ENCODE assay signal across 1 cellular context in the genomic region with DNA sequence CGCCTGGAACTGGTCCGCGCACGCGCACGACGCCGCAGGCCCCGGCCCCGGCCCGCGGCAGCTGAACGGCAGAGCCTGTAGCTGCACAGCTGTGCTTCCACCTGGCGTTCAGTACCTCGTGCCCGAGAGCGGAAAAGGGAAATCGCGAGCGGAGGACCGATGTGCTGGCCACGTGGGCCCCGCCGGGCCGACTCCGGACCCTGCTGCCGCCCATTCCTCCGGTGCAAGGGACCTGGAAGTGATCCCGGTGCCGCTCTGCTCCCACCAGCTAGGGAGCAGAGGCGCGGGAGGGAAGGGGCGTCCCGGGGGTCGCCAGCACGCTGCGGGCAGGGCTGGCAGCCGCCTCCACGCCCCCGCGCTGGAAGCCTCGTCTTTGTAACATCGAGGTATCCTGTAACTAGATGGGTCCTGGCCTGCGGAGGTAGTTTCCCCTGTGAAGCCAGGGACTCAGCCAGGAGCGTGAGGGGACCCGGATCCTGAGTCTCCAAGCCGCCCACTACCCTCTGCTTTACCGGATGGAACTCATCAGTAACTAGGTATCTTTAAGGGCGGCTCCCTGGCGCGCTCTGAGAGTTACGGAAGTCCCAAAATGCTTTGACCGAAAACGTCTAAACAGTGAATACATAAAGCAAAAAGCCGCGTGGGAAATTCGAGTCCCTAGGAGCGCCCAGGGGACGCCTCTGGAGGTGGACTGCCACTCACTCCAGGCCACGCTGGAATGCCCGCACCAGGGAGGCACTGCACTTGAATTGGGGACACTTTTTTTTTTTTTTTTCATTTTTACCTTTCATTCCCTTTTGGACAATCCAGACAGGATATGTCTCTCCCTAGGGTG.
TF ChIP-seq lines count a peak whose summit lies in the region.

No MANE protein-coding gene starts in this region.

TF ChIP-seq in K562, 482 proteins besides CTCF, POLR2A, EP300 and RAD21 (continued from another document):
- TF ChIP-seq, protein P1, sequence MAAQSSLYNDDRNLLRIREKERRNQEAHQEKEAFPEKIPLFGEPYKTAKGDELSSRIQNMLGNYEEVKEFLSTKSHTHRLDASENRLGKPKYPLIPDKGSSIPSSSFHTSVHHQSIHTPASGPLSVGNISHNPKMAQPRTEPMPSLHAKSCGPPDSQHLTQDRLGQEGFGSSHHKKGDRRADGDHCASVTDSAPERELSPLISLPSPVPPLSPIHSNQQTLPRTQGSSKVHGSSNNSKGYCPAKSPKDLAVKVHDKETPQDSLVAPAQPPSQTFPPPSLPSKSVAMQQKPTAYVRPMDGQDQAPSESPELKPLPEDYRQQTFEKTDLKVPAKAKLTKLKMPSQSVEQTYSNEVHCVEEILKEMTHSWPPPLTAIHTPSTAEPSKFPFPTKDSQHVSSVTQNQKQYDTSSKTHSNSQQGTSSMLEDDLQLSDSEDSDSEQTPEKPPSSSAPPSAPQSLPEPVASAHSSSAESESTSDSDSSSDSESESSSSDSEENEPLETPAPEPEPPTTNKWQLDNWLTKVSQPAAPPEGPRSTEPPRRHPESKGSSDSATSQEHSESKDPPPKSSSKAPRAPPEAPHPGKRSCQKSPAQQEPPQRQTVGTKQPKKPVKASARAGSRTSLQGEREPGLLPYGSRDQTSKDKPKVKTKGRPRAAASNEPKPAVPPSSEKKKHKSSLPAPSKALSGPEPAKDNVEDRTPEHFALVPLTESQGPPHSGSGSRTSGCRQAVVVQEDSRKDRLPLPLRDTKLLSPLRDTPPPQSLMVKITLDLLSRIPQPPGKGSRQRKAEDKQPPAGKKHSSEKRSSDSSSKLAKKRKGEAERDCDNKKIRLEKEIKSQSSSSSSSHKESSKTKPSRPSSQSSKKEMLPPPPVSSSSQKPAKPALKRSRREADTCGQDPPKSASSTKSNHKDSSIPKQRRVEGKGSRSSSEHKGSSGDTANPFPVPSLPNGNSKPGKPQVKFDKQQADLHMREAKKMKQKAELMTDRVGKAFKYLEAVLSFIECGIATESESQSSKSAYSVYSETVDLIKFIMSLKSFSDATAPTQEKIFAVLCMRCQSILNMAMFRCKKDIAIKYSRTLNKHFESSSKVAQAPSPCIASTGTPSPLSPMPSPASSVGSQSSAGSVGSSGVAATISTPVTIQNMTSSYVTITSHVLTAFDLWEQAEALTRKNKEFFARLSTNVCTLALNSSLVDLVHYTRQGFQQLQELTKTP (IDR thresholded peaks at IDR 0.05; ENCODE audit: low read depth in 1 of 2, partially characterized antibody in 2 of 2), result no peak
- peak; percentile 43; the same call in 1 of the 2 replicates for TF ChIP-seq SIN3B (IDR thresholded peaks at IDR 0.05; ENCODE audit: low read depth)
- TF ChIP-seq HDAC2 (IDR thresholded peaks at IDR 0.05), result peak; percentile 76; the same call in 1 of the 2 replicates
- no peak for TF ChIP-seq SREBF1 (IDR thresholded peaks at IDR 0.05; ENCODE audit: borderline replicate concordance, low read depth, low read length)
- TF ChIP-seq CC2D1A (IDR thresholded peaks at IDR 0.05), result no peak
- TF ChIP-seq, protein P2, sequence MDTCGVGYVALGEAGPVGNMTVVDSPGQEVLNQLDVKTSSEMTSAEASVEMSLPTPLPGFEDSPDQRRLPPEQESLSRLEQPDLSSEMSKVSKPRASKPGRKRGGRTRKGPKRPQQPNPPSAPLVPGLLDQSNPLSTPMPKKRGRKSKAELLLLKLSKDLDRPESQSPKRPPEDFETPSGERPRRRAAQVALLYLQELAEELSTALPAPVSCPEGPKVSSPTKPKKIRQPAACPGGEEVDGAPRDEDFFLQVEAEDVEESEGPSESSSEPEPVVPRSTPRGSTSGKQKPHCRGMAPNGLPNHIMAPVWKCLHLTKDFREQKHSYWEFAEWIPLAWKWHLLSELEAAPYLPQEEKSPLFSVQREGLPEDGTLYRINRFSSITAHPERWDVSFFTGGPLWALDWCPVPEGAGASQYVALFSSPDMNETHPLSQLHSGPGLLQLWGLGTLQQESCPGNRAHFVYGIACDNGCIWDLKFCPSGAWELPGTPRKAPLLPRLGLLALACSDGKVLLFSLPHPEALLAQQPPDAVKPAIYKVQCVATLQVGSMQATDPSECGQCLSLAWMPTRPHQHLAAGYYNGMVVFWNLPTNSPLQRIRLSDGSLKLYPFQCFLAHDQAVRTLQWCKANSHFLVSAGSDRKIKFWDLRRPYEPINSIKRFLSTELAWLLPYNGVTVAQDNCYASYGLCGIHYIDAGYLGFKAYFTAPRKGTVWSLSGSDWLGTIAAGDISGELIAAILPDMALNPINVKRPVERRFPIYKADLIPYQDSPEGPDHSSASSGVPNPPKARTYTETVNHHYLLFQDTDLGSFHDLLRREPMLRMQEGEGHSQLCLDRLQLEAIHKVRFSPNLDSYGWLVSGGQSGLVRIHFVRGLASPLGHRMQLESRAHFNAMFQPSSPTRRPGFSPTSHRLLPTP (IDR thresholded peaks at IDR 0.05; ENCODE audit: borderline replicate concordance, extremely low read depth, insufficient read length), result no peak
- TF ChIP-seq, protein P3, sequence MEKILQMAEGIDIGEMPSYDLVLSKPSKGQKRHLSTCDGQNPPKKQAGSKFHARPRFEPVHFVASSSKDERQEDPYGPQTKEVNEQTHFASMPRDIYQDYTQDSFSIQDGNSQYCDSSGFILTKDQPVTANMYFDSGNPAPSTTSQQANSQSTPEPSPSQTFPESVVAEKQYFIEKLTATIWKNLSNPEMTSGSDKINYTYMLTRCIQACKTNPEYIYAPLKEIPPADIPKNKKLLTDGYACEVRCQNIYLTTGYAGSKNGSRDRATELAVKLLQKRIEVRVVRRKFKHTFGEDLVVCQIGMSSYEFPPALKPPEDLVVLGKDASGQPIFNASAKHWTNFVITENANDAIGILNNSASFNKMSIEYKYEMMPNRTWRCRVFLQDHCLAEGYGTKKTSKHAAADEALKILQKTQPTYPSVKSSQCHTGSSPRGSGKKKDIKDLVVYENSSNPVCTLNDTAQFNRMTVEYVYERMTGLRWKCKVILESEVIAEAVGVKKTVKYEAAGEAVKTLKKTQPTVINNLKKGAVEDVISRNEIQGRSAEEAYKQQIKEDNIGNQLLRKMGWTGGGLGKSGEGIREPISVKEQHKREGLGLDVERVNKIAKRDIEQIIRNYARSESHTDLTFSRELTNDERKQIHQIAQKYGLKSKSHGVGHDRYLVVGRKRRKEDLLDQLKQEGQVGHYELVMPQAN (IDR thresholded peaks at IDR 0.05; ENCODE audit: borderline replicate concordance), result peak; percentile 93
- TF ChIP-seq CHD1 (IDR thresholded peaks at IDR 0.05; ENCODE audit: low read length), result no peak
- TF ChIP-seq, protein P4, sequence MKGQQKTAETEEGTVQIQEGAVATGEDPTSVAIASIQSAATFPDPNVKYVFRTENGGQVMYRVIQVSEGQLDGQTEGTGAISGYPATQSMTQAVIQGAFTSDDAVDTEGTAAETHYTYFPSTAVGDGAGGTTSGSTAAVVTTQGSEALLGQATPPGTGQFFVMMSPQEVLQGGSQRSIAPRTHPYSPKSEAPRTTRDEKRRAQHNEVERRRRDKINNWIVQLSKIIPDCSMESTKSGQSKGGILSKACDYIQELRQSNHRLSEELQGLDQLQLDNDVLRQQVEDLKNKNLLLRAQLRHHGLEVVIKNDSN (CRISPR knock-in tag; IDR thresholded peaks at IDR 0.05), result peak; percentile 84
- no peak for TF ChIP-seq PCBP1 (IDR thresholded peaks at IDR 0.05; ENCODE audit: low read depth, low read length, poor library complexity, severe bottlenecking)
- TF ChIP-seq EP400 (IDR thresholded peaks at IDR 0.05), result peak; percentile 98
- TF ChIP-seq, protein P5, sequence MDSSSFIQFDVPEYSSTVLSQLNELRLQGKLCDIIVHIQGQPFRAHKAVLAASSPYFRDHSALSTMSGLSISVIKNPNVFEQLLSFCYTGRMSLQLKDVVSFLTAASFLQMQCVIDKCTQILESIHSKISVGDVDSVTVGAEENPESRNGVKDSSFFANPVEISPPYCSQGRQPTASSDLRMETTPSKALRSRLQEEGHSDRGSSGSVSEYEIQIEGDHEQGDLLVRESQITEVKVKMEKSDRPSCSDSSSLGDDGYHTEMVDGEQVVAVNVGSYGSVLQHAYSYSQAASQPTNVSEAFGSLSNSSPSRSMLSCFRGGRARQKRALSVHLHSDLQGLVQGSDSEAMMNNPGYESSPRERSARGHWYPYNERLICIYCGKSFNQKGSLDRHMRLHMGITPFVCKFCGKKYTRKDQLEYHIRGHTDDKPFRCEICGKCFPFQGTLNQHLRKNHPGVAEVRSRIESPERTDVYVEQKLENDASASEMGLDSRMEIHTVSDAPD (CRISPR knock-in tag; IDR thresholded peaks at IDR 0.05), result no peak
